Comparison of ENCODE assay signal across 1 cellular context in genomic region chr12:72191761-72192160, GRCh38.
TF ChIP-seq lines count a peak whose summit lies in the region.

No MANE protein-coding gene starts in this region.

TF ChIP-seq in GM23338, 12 proteins besides CTCF, POLR2A, EP300 and RAD21 (continued from another document):
- TF ChIP-seq ZNF462 (CRISPR knock-in tag; IDR thresholded peaks at IDR 0.05) (no peak), ZNF331 (CRISPR knock-in tag; IDR thresholded peaks at IDR 0.05; ENCODE audit: low read depth) (no peak), STAT1 (IDR thresholded peaks at IDR 0.05; ENCODE audit: unreplicated experiment) (no peak), POLR2AphosphoS5 (IDR thresholded peaks at IDR 0.05; ENCODE audit: low read depth) (no peak), EZH2 (IDR thresholded peaks at IDR 0.05; ENCODE audit: low read depth, unreplicated experiment) (no peak), EZH2phosphoT487 (IDR thresholded peaks at IDR 0.05; ENCODE audit: unreplicated experiment) (no peak)
- TF ChIP-seq, protein P1, sequence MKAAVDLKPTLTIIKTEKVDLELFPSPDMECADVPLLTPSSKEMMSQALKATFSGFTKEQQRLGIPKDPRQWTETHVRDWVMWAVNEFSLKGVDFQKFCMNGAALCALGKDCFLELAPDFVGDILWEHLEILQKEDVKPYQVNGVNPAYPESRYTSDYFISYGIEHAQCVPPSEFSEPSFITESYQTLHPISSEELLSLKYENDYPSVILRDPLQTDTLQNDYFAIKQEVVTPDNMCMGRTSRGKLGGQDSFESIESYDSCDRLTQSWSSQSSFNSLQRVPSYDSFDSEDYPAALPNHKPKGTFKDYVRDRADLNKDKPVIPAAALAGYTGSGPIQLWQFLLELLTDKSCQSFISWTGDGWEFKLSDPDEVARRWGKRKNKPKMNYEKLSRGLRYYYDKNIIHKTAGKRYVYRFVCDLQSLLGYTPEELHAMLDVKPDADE (IDR thresholded peaks at IDR 0.05), result no peak
- TF ChIP-seq, protein P2, sequence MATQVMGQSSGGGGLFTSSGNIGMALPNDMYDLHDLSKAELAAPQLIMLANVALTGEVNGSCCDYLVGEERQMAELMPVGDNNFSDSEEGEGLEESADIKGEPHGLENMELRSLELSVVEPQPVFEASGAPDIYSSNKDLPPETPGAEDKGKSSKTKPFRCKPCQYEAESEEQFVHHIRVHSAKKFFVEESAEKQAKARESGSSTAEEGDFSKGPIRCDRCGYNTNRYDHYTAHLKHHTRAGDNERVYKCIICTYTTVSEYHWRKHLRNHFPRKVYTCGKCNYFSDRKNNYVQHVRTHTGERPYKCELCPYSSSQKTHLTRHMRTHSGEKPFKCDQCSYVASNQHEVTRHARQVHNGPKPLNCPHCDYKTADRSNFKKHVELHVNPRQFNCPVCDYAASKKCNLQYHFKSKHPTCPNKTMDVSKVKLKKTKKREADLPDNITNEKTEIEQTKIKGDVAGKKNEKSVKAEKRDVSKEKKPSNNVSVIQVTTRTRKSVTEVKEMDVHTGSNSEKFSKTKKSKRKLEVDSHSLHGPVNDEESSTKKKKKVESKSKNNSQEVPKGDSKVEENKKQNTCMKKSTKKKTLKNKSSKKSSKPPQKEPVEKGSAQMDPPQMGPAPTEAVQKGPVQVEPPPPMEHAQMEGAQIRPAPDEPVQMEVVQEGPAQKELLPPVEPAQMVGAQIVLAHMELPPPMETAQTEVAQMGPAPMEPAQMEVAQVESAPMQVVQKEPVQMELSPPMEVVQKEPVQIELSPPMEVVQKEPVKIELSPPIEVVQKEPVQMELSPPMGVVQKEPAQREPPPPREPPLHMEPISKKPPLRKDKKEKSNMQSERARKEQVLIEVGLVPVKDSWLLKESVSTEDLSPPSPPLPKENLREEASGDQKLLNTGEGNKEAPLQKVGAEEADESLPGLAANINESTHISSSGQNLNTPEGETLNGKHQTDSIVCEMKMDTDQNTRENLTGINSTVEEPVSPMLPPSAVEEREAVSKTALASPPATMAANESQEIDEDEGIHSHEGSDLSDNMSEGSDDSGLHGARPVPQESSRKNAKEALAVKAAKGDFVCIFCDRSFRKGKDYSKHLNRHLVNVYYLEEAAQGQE (IDR thresholded peaks at IDR 0.05; ENCODE audit: unreplicated experiment), result no peak
